Comparison of ENCODE assay signal across 8 cellular contexts in the genomic region with DNA sequence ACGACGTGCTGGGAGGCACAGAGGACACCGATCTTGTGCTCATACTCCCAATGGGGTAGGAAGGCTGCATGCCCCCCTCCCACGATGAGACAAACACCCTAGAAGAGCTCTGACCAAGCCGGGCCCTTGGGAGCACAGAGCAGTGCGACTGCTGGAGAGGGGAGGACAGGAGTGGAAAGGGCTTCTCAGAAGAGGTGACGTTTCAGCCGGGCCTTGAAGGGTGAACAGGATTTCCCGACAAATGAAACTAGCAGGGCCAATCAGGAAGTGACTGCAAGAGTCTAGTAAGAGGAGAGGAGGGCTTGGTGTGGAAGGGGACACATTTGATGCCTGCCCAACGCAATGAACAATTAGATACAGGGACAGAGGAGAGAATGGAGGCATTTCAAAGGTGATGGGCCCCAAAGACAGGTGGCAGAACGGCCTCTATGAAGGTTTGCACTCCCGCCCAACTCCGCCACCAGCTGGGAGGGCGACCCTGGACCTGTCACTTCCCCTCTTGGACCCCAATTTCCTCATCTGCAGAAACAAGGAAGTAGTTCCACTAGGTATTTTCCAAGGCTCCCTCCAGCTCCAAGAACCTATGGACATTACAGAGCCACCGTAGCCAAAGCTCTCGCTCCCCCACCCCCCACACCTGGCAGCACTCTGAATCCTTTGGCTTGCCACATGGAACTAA. TPM values are rescaled to one million over a fixed set of nuclear protein-coding genes. Genes with fewer than 3 reads are reported as not detected.
DNase-seq lines count a peak whose midpoint lies in the region; ATAC-seq lines count a peak whose summit lies in the region.

No MANE protein-coding gene starts in this region.

- peak overlapping the region; percentile 92 for H3K27ac ChIP-seq in BLaER1

- no peaks in the 10 kb centered on the region for H3K9me3 ChIP-seq in BLaER1

- H3K27me3 ChIP-seq in BLaER1, result peaks cover 72% of the 10 kb centered on the region

- peaks cover 17% of the 10 kb centered on the region for H3K36me3 Mint-ChIP-seq in activated naive CD8-positive, alpha-beta T cell treated with anti-CD3 and anti-CD28 coated beads, Interleukin-2, amount 10 ng/mL, durations not matched to agents 7 days and 5 days
- peaks cover 4 to 7% of the 10 kb centered on the region in 2 donors for H3K36me3 Mint-ChIP-seq in naive B cell

- H4K20me1 ChIP-seq in BLaER1, result peaks cover 89% of the 10 kb centered on the region

- H3K9me3 Mint-ChIP-seq in activated naive CD8-positive, alpha-beta T cell treated with anti-CD3 and anti-CD28 coated beads, Interleukin-2, amount 10 ng/mL, durations not matched to agents 7 days and 5 days, result no peaks in the 10 kb centered on the region
- H3K9me3 Mint-ChIP-seq in naive B cell, result no peaks in the 10 kb centered on the region

- in situ Hi-C loops in KBM-7 (cut with MboI; ENCODE audit: low pct_unique_long_range_greater_than_20kb, low sequenced_read_pairs), result no loop called here

- peaks cover 25% of the 10 kb centered on the region for H3K36me3 ChIP-seq in BLaER1

- POLR2A ChIA-PET in activated naive CD8-positive, alpha-beta T cell treated with anti-CD3 and anti-CD28 coated beads, Interleukin-2, amount 10 ng/mL, durations not matched to agents 7 days and 5 days (lab: Charles Lee), result interaction anchor here (0.7 to 7.6 kb wide), 12 partner anchors 11 to 522 kb away, joined by 3 to 110 read pairs (median 6); a partner anchor contains a TSS

- peak overlapping the region; percentile 93 for H3K9ac ChIP-seq in BLaER1

- ATAC-seq in activated naive CD8-positive, alpha-beta T cell treated with anti-CD3 and anti-CD28 coated beads, Interleukin-2, amount 10 ng/mL, durations not matched to agents 7 days and 5 days (ENCODE audit: low read depth), result peak; percentile 15
- no peak for ATAC-seq in naive B cell (ENCODE audit: low read depth in 2 of 2)
- no peak for ATAC-seq in HG02610 (IDR thresholded peaks at IDR 0.05; ENCODE audit: unreplicated experiment)
- ATAC-seq in HG02798 (IDR thresholded peaks at IDR 0.05; ENCODE audit: poor library complexity, unreplicated experiment), result no peak

- peak overlapping the region; percentile 95 for H3K4me3 ChIP-seq in BLaER1

- peaks cover 6% of the 10 kb centered on the region for H3K4me1 Mint-ChIP-seq in activated naive CD8-positive, alpha-beta T cell treated with anti-CD3 and anti-CD28 coated beads, Interleukin-2, amount 10 ng/mL, durations not matched to agents 7 days and 5 days
- H3K4me1 Mint-ChIP-seq in naive B cell, result peaks cover 26 to 53% (median 46%) of the 10 kb centered on the region in 3 donors

- H3K4me2 ChIP-seq in BLaER1, result peak overlapping the region; percentile 93

- peak overlapping the region; percentile 100 for H3K4me3 Mint-ChIP-seq in activated naive CD8-positive, alpha-beta T cell treated with anti-CD3 and anti-CD28 coated beads, Interleukin-2, amount 10 ng/mL, durations not matched to agents 7 days and 5 days
- H3K4me3 Mint-ChIP-seq in naive B cell, result peak overlapping the region; percentile 60 to 100 (median 86)

- no peaks in the 10 kb centered on the region for H3K27me3 Mint-ChIP-seq in activated naive CD8-positive, alpha-beta T cell treated with anti-CD3 and anti-CD28 coated beads, Interleukin-2, amount 10 ng/mL, durations not matched to agents 7 days and 5 days
- no peaks in the 10 kb centered on the region for H3K27me3 Mint-ChIP-seq in naive B cell

- peak overlapping the region; percentile 100 for H3K27ac Mint-ChIP-seq in activated naive CD8-positive, alpha-beta T cell treated with anti-CD3 and anti-CD28 coated beads, Interleukin-2, amount 10 ng/mL, durations not matched to agents 7 days and 5 days
- peak overlapping the region; percentile 67 to 94 (median 86) for H3K27ac Mint-ChIP-seq in naive B cell

- peaks cover 56% of the 10 kb centered on the region for H3K4me1 ChIP-seq in BLaER1

- DNase-seq in KBM-7, result peak; percentile 75
- DNase-seq in activated naive CD8-positive, alpha-beta T cell treated with anti-CD3 and anti-CD28 coated beads, Interleukin-2, amount 10 ng/mL, durations not matched to agents 7 days and 5 days, result peak; percentile 62
- DNase-seq in naive B cell, result no peak
- no peak for DNase-seq in GDM1 (lab: John Stamatoyannopoulos, UW)
- no peak for DNase-seq in GM19238 (ENCODE audit: insufficient read length, low spot score)

RNA-seq across cellular contexts. Expression of a gene that starts 3.9 kb away (rescaled TPM):
- total RNA-seq in activated naive CD8-positive, alpha-beta T cell treated with anti-CD3 and anti-CD28 coated beads, Interleukin-2, amount 10 ng/mL, durations not matched to agents 7 days and 5 days, result 100 to 1,000 TPM; 101 to 107 TPM
- polyA plus RNA-seq in naive B cell (ENCODE audit: low read depth in 6 of 6), result 10 to 100 TPM in 1 of 6 donors, 1 to 10 TPM in 4, under 1 TPM in 1; 0.22 to 14.0 (median 5.8) TPM

RNA-seq across cellular contexts. Expression of a gene that starts 4.9 kb away (rescaled TPM):
- total RNA-seq in activated naive CD8-positive, alpha-beta T cell treated with anti-CD3 and anti-CD28 coated beads, Interleukin-2, amount 10 ng/mL, durations not matched to agents 7 days and 5 days, result 1 to 10 TPM; 8.6 to 9.7 TPM
- polyA plus RNA-seq in naive B cell (ENCODE audit: low read depth in 6 of 6), result 10 to 100 TPM in 2 of 6 donors, 1 to 10 TPM in 4; 5.0 to 13.6 (median 8.1) TPM

RNA-seq across cellular contexts. Expression of a gene that starts 23.2 kb away (rescaled TPM):
- 10 to 100 TPM; 18.1 to 18.8 TPM for total RNA-seq in activated naive CD8-positive, alpha-beta T cell treated with anti-CD3 and anti-CD28 coated beads, Interleukin-2, amount 10 ng/mL, durations not matched to agents 7 days and 5 days
- polyA plus RNA-seq in naive B cell (ENCODE audit: low read depth in 6 of 6), result 1 to 10 TPM in 4 of 6 donors, under 1 TPM in 2; 0.68 to 3.8 (median 1.7) TPM

RNA-seq across cellular contexts. Expression of a gene that starts 32.8 kb away (rescaled TPM):
- total RNA-seq in activated naive CD8-positive, alpha-beta T cell treated with anti-CD3 and anti-CD28 coated beads, Interleukin-2, amount 10 ng/mL, durations not matched to agents 7 days and 5 days, result 10 to 100 TPM; 79.5 to 84.3 TPM
- polyA plus RNA-seq in naive B cell (ENCODE audit: low read depth in 6 of 6), result 10 to 100 TPM; 52.6 to 98.7 (median 61.0) TPM

RNA-seq across cellular contexts. Expression of a gene that starts 41.6 kb away (rescaled TPM):
- 100 to 1,000 TPM; 341 to 356 TPM for total RNA-seq in activated naive CD8-positive, alpha-beta T cell treated with anti-CD3 and anti-CD28 coated beads, Interleukin-2, amount 10 ng/mL, durations not matched to agents 7 days and 5 days
- 100 to 1,000 TPM in 2 of 6 donors, 10 to 100 TPM in 4; 71.5 to 147 (median 83.5) TPM for polyA plus RNA-seq in naive B cell (ENCODE audit: low read depth in 6 of 6)

Comparison
In these comparisons a context has a peak if more than half of its experiments do, and no peak if none do; other contexts are left out.
1. DNase-seq: peak in KBM-7 (single experiment) and activated naive CD8-positive, alpha-beta T cell treated with anti-CD3 and anti-CD28 coated beads, Interleukin-2, amount 10 ng/mL, durations not matched to agents 7 days and 5 days (single experiment); none in naive B cell (single experiment), GDM1 (single experiment) and GM19238 (single experiment).